In the genomic region with DNA sequence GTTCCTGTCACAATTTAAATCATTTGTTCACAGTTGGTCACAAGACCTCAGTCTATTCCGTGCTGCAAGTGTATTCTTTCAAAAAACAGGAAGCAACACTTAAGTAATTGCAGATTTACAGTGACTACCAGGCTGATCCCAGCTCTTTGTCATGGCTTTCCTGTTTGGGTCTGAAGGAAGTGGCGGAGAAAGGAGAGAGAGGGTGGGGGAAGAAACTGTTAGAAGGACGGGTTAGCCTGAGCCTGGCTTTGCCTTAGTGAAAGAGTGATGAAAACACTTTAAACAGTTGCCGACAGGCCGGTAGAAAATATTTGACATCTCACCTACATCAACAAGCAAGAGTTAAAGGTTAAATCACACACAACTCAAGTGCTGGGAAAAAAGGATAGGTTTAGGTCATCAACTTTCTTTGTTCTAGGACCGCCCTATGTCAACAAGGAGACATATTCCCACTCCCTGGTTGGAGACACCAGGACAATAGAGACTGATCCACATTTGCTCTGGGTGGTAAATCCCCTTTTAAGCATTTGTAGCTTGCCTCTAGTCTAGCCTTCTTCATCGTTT, we compare ENCODE assay signal across 11 cellular contexts.
DNase-seq lines count a peak whose midpoint lies in the region; FAIRE-seq and TF ChIP-seq lines count a peak whose summit lies in the region.
"Had no signal": no experiment of that assay in that cellular context is flagged by ENCODE, and none has a peak within 500 bp of the region (broad histone marks: within the 10 kb centered on the region; RNA-seq: fewer than 3 reads in every experiment).

No MANE protein-coding gene starts in this region.

- DNase-seq in ascending aorta (ENCODE audit: low spot score in 2 of 2) (no peak), kidney (no peak), COLO829 (ENCODE audit: low spot score) (no peak), kidney glomerular epithelial cell (lab: John Stamatoyannopoulos, UW) (no peak), GM19240 (ENCODE audit: insufficient read length, low spot score) (no peak)
- no peak for DNase-seq in stimulated activated CD4-positive, alpha-beta T cell treated with anti-CD3 and anti-CD28 coated beads, Interleukin-1b, Interleukin-23, amount 100 ng/mL, for 48 hours
- DNase-seq: NCI-H226 had no signal

- H3K9me3 ChIP-seq in HUES48 (ENCODE audit: control insufficient read depth, insufficient read depth, low read length) (no peaks in the 10 kb centered on the region), ascending aorta (no peaks in the 10 kb centered on the region), kidney (ENCODE audit: control insufficient read depth in 1 of 2, low read length in 2 of 2) (no peaks in the 10 kb centered on the region)
- H3K9me3 ChIP-seq: neutrophil had no signal

- no peak for TF ChIP-seq CTCF in ascending aorta (IDR thresholded peaks at IDR 0.05)
- no peak for TF ChIP-seq CTCF in kidney (IDR thresholded peaks at IDR 0.05; ENCODE audit: borderline replicate concordance, extremely low read depth, insufficient read depth)

- no peak overlapping the region for H3K9ac ChIP-seq in HUES48 (ENCODE audit: low read depth, low read length)
- no peak overlapping the region for H3K9ac ChIP-seq in kidney (ENCODE audit: low read length in 2 of 2)

- no peaks in the 10 kb centered on the region for H3K27me3 ChIP-seq in HUES48 (ENCODE audit: control insufficient read depth, insufficient read depth, low read length)
- H3K27me3 ChIP-seq in ascending aorta = no peaks in the 10 kb centered on the region
- H3K27me3 ChIP-seq: neutrophil had no signal

- FAIRE-seq in kidney (lab: Jason Lieb, UNC) = no peak
- FAIRE-seq: G401.6 had no signal

- peak overlapping the region; percentile 71 for H3K27ac ChIP-seq in HUES48 (ENCODE audit: low read depth, low read length)
- peak overlapping the region; percentile 37 to 50 for H3K27ac ChIP-seq in ascending aorta
- H3K27ac ChIP-seq in kidney (ENCODE audit: low read depth in 2 of 2, low read length in 2 of 2) = peak overlapping the region; percentile 5 to 13
- H3K27ac ChIP-seq in skin epidermis = peak overlapping the region in 12 of 21 experiments; percentile 5 to 81 (median 56)
- H3K27ac ChIP-seq: neutrophil had no signal

- H3K4me3 ChIP-seq in HUES48 (ENCODE audit: low read depth, low read length) (no peak overlapping the region), ascending aorta (no peak overlapping the region), kidney (ENCODE audit: low read length in 2 of 2) (no peak overlapping the region), skin epidermis (no peak overlapping the region)

- intact Hi-C loops in ascending aorta (cut with DNase I) = no loop called here
- intact Hi-C loops in kidney (cut with DNase I) = no loop called here

- peaks cover 14% of the 10 kb centered on the region for H3K4me1 ChIP-seq in HUES48 (ENCODE audit: control insufficient read depth, insufficient read depth, low read length)
- peaks cover 0 to 11% of the 10 kb centered on the region in 2 donors for H3K4me1 ChIP-seq in ascending aorta
- no peaks in the 10 kb centered on the region for H3K4me1 ChIP-seq in kidney (ENCODE audit: control insufficient read depth in 1 of 2, insufficient read depth in 1 of 2, low read depth in 1 of 2, low read length in 2 of 2)

- H3K36me3 ChIP-seq in HUES48 (ENCODE audit: control insufficient read depth, insufficient read depth, low read length) = no peaks in the 10 kb centered on the region
- H3K36me3 ChIP-seq in ascending aorta = no peaks in the 10 kb centered on the region
- no peaks in the 10 kb centered on the region for H3K36me3 ChIP-seq in kidney (ENCODE audit: control insufficient read depth in 1 of 2, insufficient read depth in 2 of 2, low read length in 2 of 2)
- H3K36me3 ChIP-seq: neutrophil had no signal

Comparison
In these comparisons a context has a peak if more than half of its experiments do, and no peak if none do; other contexts are left out.
1. H3K27ac ChIP-seq: peak in every context shown above with its lines; median percentile 71 in HUES48; 56 in skin epidermis; 44 in ascending aorta; 9 in kidney.